ENCODE assay signal across 1 cellular context in genomic region chr2:188979730-188980123, GRCh38.
TF ChIP-seq lines count a peak whose summit lies in the region.

No MANE protein-coding gene starts in this region.

TF ChIP-seq in endothelial cell of umbilical vein, 7 proteins besides CTCF, POLR2A, EP300 and RAD21:
- TF ChIP-seq GATA2 (IDR thresholded peaks at IDR 0.05; ENCODE audit: insufficient read depth, insufficient read length, low read depth, low read length) = no peak
- no peak for TF ChIP-seq MAX (IDR thresholded peaks at IDR 0.05; ENCODE audit: insufficient read depth, insufficient read length)
- no peak for TF ChIP-seq POLR2AphosphoS5 (IDR thresholded peaks at IDR 0.05; ENCODE audit: insufficient read depth, low read depth, low read length)
- no peak for TF ChIP-seq FOS (IDR thresholded peaks at IDR 0.05; ENCODE audit: borderline replicate concordance, insufficient read depth, low read length)
- no peak for TF ChIP-seq EZH2 (IDR thresholded peaks at IDR 0.05; ENCODE audit: borderline replicate concordance, low read depth, low read length, severe bottlenecking)
- no peak for TF ChIP-seq MYC (IDR thresholded peaks at IDR 0.05; ENCODE audit: low read depth, low read length)
- TF ChIP-seq JUN (IDR thresholded peaks at IDR 0.05; ENCODE audit: borderline replicate concordance, insufficient read depth, insufficient read length, low read depth) = no peak
